In the genomic region with DNA sequence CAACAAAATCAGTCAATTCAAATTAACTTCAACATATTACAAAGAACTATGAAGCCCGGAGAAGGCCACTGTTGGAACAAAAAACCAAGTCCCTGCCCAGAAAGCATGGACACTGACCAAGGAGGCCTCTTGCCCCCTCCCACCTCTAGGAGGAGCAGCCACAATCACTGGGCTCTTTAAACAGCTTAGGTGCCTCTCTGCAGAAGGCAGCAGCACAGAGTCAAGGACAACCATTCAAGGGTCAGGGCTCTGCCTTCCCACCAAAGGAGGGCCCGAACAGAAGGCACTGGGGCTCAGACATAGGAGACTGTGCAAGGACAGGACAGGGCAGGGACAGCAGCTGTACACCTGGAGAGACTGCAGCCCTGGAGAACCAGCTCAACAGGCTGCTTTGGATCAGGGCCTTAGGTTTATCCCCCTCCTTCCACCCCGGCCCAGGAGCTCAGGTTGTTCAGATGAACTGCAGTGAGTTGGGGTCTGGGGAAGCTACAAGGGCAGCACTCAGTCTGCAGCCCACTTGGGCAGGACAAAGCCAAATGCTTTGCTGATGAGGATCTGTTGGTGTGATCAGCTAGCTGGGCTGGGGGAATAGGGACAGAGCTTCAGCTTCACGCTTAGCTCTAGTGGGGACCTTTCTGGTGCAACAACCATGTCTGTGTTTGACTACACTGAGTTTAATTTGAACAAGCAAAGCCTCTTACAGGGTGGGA, we compare ENCODE assay signal across 13 cellular contexts. TPM values are rescaled to one million over a fixed set of nuclear protein-coding genes. Genes with fewer than 3 reads are reported as not detected.
DNase-seq lines count a peak whose midpoint lies in the region; ATAC-seq, FAIRE-seq and TF ChIP-seq lines count a peak whose summit lies in the region.
"Had no signal": no experiment of that assay in that cellular context is flagged by ENCODE, and none has a peak within 500 bp of the region (broad histone marks: within the 10 kb centered on the region; RNA-seq: fewer than 3 reads in every experiment).

No MANE protein-coding gene starts in this region.

- H3K4me2 ChIP-seq in A549: no peak overlapping the region

- ATAC-seq in A549: peak; percentile 63 to 74; a peak in 5 of 6 replicates
- ATAC-seq in CD4-positive, CD25-positive, alpha-beta regulatory T cell (ENCODE audit: low read depth in 2 of 2): no peak
- no peak for ATAC-seq in HG03280 (IDR thresholded peaks at IDR 0.05; ENCODE audit: unreplicated experiment)
- ATAC-seq: left colon had no signal

- TF ChIP-seq RAD21 in A549 (conservative IDR thresholded peaks at IDR 0.05 in 1 of 2, IDR thresholded peaks at IDR 0.05 in 1 of 2): no peak

- H3K4me1 ChIP-seq in A549: no peaks in the 10 kb centered on the region
- no peaks in the 10 kb centered on the region for H3K4me1 ChIP-seq in CD4-positive, CD25-positive, alpha-beta regulatory T cell (ENCODE audit: control insufficient read depth, insufficient read depth, low read length, poor library complexity, severe bottlenecking)
- H3K4me1 ChIP-seq: tibial nerve had no signal

- no peaks in the 10 kb centered on the region for H3K27me3 Mint-ChIP-seq in CD4-positive, CD25-positive, alpha-beta regulatory T cell
- H3K27me3 Mint-ChIP-seq: activated B cell treated with CpG ODN at 0.5 μM for 24 hours had no signal

- TF ChIP-seq POLR2A in A549 (IDR thresholded peaks at IDR 0.05; ENCODE audit: low read length): no peak

- peak overlapping the region in 2 of 3 donors; percentile 34 to 40 for H3K27ac Mint-ChIP-seq in CD4-positive, CD25-positive, alpha-beta regulatory T cell
- H3K27ac Mint-ChIP-seq: activated B cell treated with CpG ODN at 0.5 μM for 24 hours had no signal

- H3K9me3 ChIP-seq in A549: no peaks in the 10 kb centered on the region
- H3K9me3 ChIP-seq in CD4-positive, CD25-positive, alpha-beta regulatory T cell (ENCODE audit: control insufficient read depth in 2 of 2, low read length in 2 of 2): no peaks in the 10 kb centered on the region
- H3K9me3 ChIP-seq: heart left ventricle, tibial nerve had no signal

- H3K4me3 ChIP-seq in A549: no peak overlapping the region
- H3K4me3 ChIP-seq in CD4-positive, CD25-positive, alpha-beta regulatory T cell (ENCODE audit: low read depth, low read length): no peak overlapping the region
- H3K4me3 ChIP-seq in epithelial cell of esophagus (ENCODE audit: low read length): no peak overlapping the region
- H3K4me3 ChIP-seq: tibial nerve had no signal

- H3K36me3 ChIP-seq in CD4-positive, CD25-positive, alpha-beta regulatory T cell (ENCODE audit: control insufficient read depth, insufficient read depth, low read length): peaks cover 70% of the 10 kb centered on the region

- H3K27me3 ChIP-seq in CD4-positive, CD25-positive, alpha-beta regulatory T cell (ENCODE audit: control insufficient read depth, insufficient read depth, low read length): no peaks in the 10 kb centered on the region
- H3K27me3 ChIP-seq: heart left ventricle, tibial nerve had no signal

- H3K36me3 Mint-ChIP-seq in CD4-positive, CD25-positive, alpha-beta regulatory T cell: peaks cover 63% of the 10 kb centered on the region

- POLR2A ChIA-PET in A549 (lab: Yijun Ruan, JAX): interaction anchor here (1.5 kb wide), 1 partner anchor 18 kb away, joined by 4 read pairs; the partner anchor contains the start of gene TOMM34

- no peak for DNase-seq in A549 (ENCODE audit: low read depth in 1 of 2, low spot score in 1 of 2)
- DNase-seq in CD4-positive, CD25-positive, alpha-beta regulatory T cell: no peak
- peak; percentile 47 for DNase-seq in RKO (ENCODE audit: low spot score)
- DNase-seq in epithelial cell of esophagus (ENCODE audit: low read depth): no peak
- DNase-seq in hepatic stellate cell (ENCODE audit: low spot score): no peak
- DNase-seq in germinal center (ENCODE audit: low spot score): no peak
- DNase-seq: activated B cell treated with CpG ODN at 0.5 μM for 24 hours, erythroblast, heart left ventricle, left colon, NCI-H1105 had no signal

- CTCF ChIA-PET in A549 (lab: Yijun Ruan, JAX): interaction anchor here (1.2 to 2.0 kb wide), 5 partner anchors 15 to 349 kb away, joined by 4 to 7 read pairs (median 5); no protein-coding TSS in a partner anchor

- TF ChIP-seq CTCF in A549 (IDR thresholded peaks at IDR 0.05): no peak
- TF ChIP-seq CTCF in epithelial cell of esophagus (IDR thresholded peaks at IDR 0.05; ENCODE audit: insufficient read depth, low read depth, low read length, missing control alignments): peak; percentile 3

- H3K4me1 Mint-ChIP-seq in CD4-positive, CD25-positive, alpha-beta regulatory T cell: peaks cover 0 to 16% (median 7%) of the 10 kb centered on the region in 4 donors
- H3K4me1 Mint-ChIP-seq: activated B cell treated with CpG ODN at 0.5 μM for 24 hours had no signal

- H3K27ac ChIP-seq in A549: no peak overlapping the region
- no peak overlapping the region for H3K27ac ChIP-seq in CD4-positive, CD25-positive, alpha-beta regulatory T cell (ENCODE audit: insufficient read depth, low read length, poor library complexity, severe bottlenecking)
- H3K27ac ChIP-seq: heart left ventricle, tibial nerve had no signal

- TF ChIP-seq EP300 in A549 (IDR thresholded peaks at IDR 0.05): no peak

- no peak for FAIRE-seq in A549 (lab: Jason Lieb, UNC)

- H3K4me3 Mint-ChIP-seq in CD4-positive, CD25-positive, alpha-beta regulatory T cell: no peak overlapping the region
- H3K4me3 Mint-ChIP-seq: activated B cell treated with CpG ODN at 0.5 μM for 24 hours had no signal

- no peaks in the 10 kb centered on the region for H3K9me3 Mint-ChIP-seq in CD4-positive, CD25-positive, alpha-beta regulatory T cell
- H3K9me3 Mint-ChIP-seq: activated B cell treated with CpG ODN at 0.5 μM for 24 hours had no signal

- 97% methylated on average over 3 of the region's 4 CpGs for WGBS in A549 (ENCODE audit: missing lambda C conversion rate)

TF ChIP-seq in A549, 52 proteins besides CTCF, POLR2A, EP300 and RAD21 (continues in another document):
- TF ChIP-seq TFCP2L1 (CRISPR knock-in tag; IDR thresholded peaks at IDR 0.05) (no peak), CEBPB (IDR thresholded peaks at IDR 0.05) (no peak), RARB (CRISPR knock-in tag; IDR thresholded peaks at IDR 0.05) (no peak), KDM5A (IDR thresholded peaks at IDR 0.05) (no peak), RFX5 (IDR thresholded peaks at IDR 0.05) (no peak), FOSB (CRISPR knock-in tag; IDR thresholded peaks at IDR 0.05) (no peak), SMC3 (IDR thresholded peaks at IDR 0.05) (no peak), ZFP36 (IDR thresholded peaks at IDR 0.05; ENCODE audit: borderline replicate concordance, partially characterized antibody) (no peak)
- TF ChIP-seq, protein P1, sequence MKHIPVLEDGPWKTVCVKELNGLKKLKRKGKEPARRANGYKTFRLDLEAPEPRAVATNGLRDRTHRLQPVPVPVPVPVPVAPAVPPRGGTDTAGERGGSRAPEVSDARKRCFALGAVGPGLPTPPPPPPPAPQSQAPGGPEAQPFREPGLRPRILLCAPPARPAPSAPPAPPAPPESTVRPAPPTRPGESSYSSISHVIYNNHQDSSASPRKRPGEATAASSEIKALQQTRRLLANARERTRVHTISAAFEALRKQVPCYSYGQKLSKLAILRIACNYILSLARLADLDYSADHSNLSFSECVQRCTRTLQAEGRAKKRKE (CRISPR knock-in tag; IDR thresholded peaks at IDR 0.05; ENCODE audit: low read depth): no peak
- TF ChIP-seq, protein P2, sequence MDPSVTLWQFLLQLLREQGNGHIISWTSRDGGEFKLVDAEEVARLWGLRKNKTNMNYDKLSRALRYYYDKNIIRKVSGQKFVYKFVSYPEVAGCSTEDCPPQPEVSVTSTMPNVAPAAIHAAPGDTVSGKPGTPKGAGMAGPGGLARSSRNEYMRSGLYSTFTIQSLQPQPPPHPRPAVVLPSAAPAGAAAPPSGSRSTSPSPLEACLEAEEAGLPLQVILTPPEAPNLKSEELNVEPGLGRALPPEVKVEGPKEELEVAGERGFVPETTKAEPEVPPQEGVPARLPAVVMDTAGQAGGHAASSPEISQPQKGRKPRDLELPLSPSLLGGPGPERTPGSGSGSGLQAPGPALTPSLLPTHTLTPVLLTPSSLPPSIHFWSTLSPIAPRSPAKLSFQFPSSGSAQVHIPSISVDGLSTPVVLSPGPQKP (IDR thresholded peaks at IDR 0.05; ENCODE audit: low read depth, low read length): no peak

RNA-seq across cellular contexts. Expression of gene TOMM34, which starts 17.8 kb away (rescaled TPM):
- polyA plus RNA-seq in A549 (2011; rRNA removed): 23.4 and 29.8 TPM in 2 replicates
- 27.4 and 32.0 TPM in 2 replicates for polyA plus RNA-seq in A549 (2012; cell fraction: cytosol; rRNA removed)
- 21.7 and 27.4 TPM in 2 replicates for polyA plus RNA-seq in A549 (2012; cell fraction: nucleus; rRNA removed)
- 30.0 to 32.1 TPM (median 30.8 TPM) in 3 replicates for polyA plus RNA-seq in A549 (2017; fragmentation: RNase III; extraction: RNeasy Plus Mini Kit Qiagen cat#74134 plus additional on column Dnase treatment)
- polyA minus RNA-seq in A549 (2011; rRNA and poly(A)+ RNA removed): 15.2 and 16.9 TPM in 2 replicates
- 10.7 TPM for total RNA-seq in CD4-positive, CD25-positive, alpha-beta regulatory T cell
- 10 to 100 TPM; 13.8 to 24.2 (median 23.0) TPM for polyA plus RNA-seq in CD4-positive, CD25-positive, alpha-beta regulatory T cell

RNA-seq across cellular contexts. Expression of gene STK4, which starts 23.9 kb away (rescaled TPM):
- polyA plus RNA-seq in A549 (2011; rRNA removed): 27.8 and 34.5 TPM in 2 replicates
- polyA plus RNA-seq in A549 (2012; cell fraction: cytosol; rRNA removed): 7.0 and 8.4 TPM in 2 replicates
- polyA plus RNA-seq in A549 (2012; cell fraction: nucleus; rRNA removed): 5.0 and 8.6 TPM in 2 replicates
- polyA plus RNA-seq in A549 (2017; fragmentation: RNase III; extraction: RNeasy Plus Mini Kit Qiagen cat#74134 plus additional on column Dnase treatment): 14.5 to 14.6 TPM (median 14.5 TPM) in 3 replicates
- 22.3 and 24.7 TPM in 2 replicates for polyA minus RNA-seq in A549 (2011; rRNA and poly(A)+ RNA removed)
- 375 TPM for total RNA-seq in CD4-positive, CD25-positive, alpha-beta regulatory T cell
- polyA plus RNA-seq in CD4-positive, CD25-positive, alpha-beta regulatory T cell: 100 to 1,000 TPM; 211 to 254 (median 227) TPM

RNA-seq across cellular contexts. Expression of gene PABPC1L, which starts 32.6 kb away (rescaled TPM):
- polyA plus RNA-seq in A549 (2011; rRNA removed) (72.7 and 73.1 TPM in 2 replicates), A549 (2017; fragmentation: RNase III; extraction: RNeasy Plus Mini Kit Qiagen cat#74134 plus additional on column Dnase treatment) (35.1 to 45.4 TPM (median 37.1 TPM) in 3 replicates)
- 51.2 and 67.5 TPM in 2 replicates for polyA plus RNA-seq in A549 (2012; cell fraction: cytosol; rRNA removed)
- 436 and 472 TPM in 2 replicates for polyA plus RNA-seq in A549 (2012; cell fraction: nucleus; rRNA removed)
- 28.0 and 32.2 TPM in 2 replicates for polyA minus RNA-seq in A549 (2011; rRNA and poly(A)+ RNA removed)
- total RNA-seq in CD4-positive, CD25-positive, alpha-beta regulatory T cell: 66.1 TPM
- under 1 TPM in 2 of 4 donors, not detected in 2; 0.12 to 0.68 TPM for polyA plus RNA-seq in CD4-positive, CD25-positive, alpha-beta regulatory T cell

RNA-seq across cellular contexts. Expression of gene YWHAB, which starts 56.9 kb away (rescaled TPM):
- 163 and 174 TPM in 2 replicates for polyA plus RNA-seq in A549 (2011; rRNA removed)
- polyA plus RNA-seq in A549 (2012; cell fraction: cytosol; rRNA removed): 87.0 and 89.3 TPM in 2 replicates
- polyA plus RNA-seq in A549 (2012; cell fraction: nucleus; rRNA removed): 30.0 and 36.8 TPM in 2 replicates
- 204 to 213 TPM (median 205 TPM) in 3 replicates for polyA plus RNA-seq in A549 (2017; fragmentation: RNase III; extraction: RNeasy Plus Mini Kit Qiagen cat#74134 plus additional on column Dnase treatment)
- polyA minus RNA-seq in A549 (2011; rRNA and poly(A)+ RNA removed): 52.3 and 57.5 TPM in 2 replicates
- total RNA-seq in CD4-positive, CD25-positive, alpha-beta regulatory T cell: 303 TPM
- polyA plus RNA-seq in CD4-positive, CD25-positive, alpha-beta regulatory T cell: 100 to 1,000 TPM; 567 to 927 (median 748) TPM

Comparison
In these comparisons a context has a peak if more than half of its experiments do, and no peak if none do; other contexts are left out.
1. ATAC-seq: peak in A549 (2 of 2); none in CD4-positive, CD25-positive, alpha-beta regulatory T cell (0 of 2) and HG03280 (single experiment).
2. RNA of gene STK4, which starts 23.9 kb away (polyA plus RNA-seq): 211 to 254 TPM in CD4-positive, CD25-positive, alpha-beta regulatory T cell; 5.0 to 34.5 TPM in A549; every median in the first group is over 4 times any median in the second.
3. RNA of gene PABPC1L, which starts 32.6 kb away (polyA plus RNA-seq): 35.1 to 472 TPM in A549; 0.12 to 0.68 TPM in CD4-positive, CD25-positive, alpha-beta regulatory T cell; every median in the first group is over 10 times any median in the second.